In genomic region chr6:132937466-132937906, GRCh38 we compare ENCODE assay signal across 8 cellular contexts.
DNase-seq lines count a peak whose midpoint lies in the region; ATAC-seq lines count a peak whose summit lies in the region.

No MANE protein-coding gene starts in this region.

- H3K4me3 ChIP-seq in H7 (ENCODE audit: insufficient read depth, low read depth, low read length): no peak overlapping the region

- H3K36me3 ChIP-seq in H7 (replicated peaks; ENCODE audit: control insufficient read depth, insufficient read depth, low read length): no peaks in the 10 kb centered on the region

- no peaks in the 10 kb centered on the region for H3K27me3 ChIP-seq in H7 (ENCODE audit: control insufficient read depth, insufficient read depth, low read length)

- ATAC-seq in HG03025 (IDR thresholded peaks at IDR 0.05; ENCODE audit: low FRiP score, unreplicated experiment) (no peak), GM18517 (IDR thresholded peaks at IDR 0.05; ENCODE audit: unreplicated experiment) (no peak)

- DNase-seq in Ammon's horn (ENCODE audit: low spot score): peak; percentile 45
- peak; percentile 52 for DNase-seq in H7
- peak; percentile 33 for DNase-seq in NCI-H226
- DNase-seq in astrocyte of the hippocampus (ENCODE audit: low read depth, low spot score): peak; percentile 75
- DNase-seq in kidney tubule cell (ENCODE audit: low spot score): peak; percentile 68
- no peak for DNase-seq in GOT3 (lab: John Stamatoyannopoulos, UW)
